Comparison of ENCODE assay signal across 32 cellular contexts in the genomic region with DNA sequence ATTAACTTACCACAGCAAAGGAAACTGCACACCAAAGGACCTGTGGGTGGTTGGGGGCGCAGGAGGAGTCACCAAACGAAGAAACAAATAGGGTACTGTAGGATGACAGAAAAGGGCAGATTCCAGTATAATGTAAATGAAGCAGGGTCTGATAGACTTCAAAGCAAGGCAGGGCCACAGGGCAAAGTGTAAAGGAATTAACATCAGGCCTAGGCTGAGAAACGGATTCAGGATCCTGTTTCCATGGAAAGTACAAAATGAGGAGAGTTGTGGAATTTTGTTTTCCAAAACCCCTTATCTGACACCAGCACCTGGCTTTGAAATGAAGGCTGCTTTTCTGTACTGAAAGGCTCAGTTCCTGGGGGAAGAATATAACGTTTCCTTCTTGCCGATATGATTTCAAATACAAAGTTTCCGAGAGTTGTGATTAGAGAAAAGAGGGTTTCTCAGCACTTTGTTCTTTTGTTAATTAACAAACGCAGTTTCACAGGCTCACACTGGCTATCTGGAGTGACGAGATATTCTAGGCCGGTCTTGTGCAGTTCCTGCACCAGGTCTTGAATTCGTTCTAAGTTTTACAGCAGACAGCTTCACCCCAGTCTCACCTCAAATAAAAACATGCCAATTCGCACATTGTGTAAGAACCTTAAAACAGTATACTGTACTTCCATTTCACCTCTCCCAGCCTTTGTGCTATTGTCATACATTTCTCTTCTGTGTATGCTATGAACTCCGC. TPM values are rescaled to one million over a fixed set of nuclear protein-coding genes. Genes with fewer than 3 reads are reported as not detected.
"Had no signal": no experiment of that assay in that cellular context is flagged by ENCODE, and none has a peak within 500 bp of the region (broad histone marks: within the 10 kb centered on the region; RNA-seq: fewer than 3 reads in every experiment).

No MANE protein-coding gene starts in this region.

- H3K9me3 ChIP-seq: esophagus squamous epithelium, gastrocnemius medialis, left lung, lower lobe of right lung, mucosa of descending colon had no signal

- H3K27ac ChIP-seq: coronary artery, dorsolateral prefrontal cortex, epithelial cell of prostate, esophagus squamous epithelium, gastrocnemius medialis, heart right ventricle, left lung, lower lobe of right lung had no signal

- H3K4me1 ChIP-seq: esophagus squamous epithelium, gastrocnemius medialis, heart right ventricle, left lung, lower lobe of right lung had no signal

- H3K4me1 Mint-ChIP-seq: mesothelial cell of epicardium had no signal

- FAIRE-seq: colon, islet of Langerhans, keratinocyte had no signal

- H3K4me3 ChIP-seq: coronary artery, dorsolateral prefrontal cortex, esophagus squamous epithelium, gastrocnemius medialis, heart right ventricle, left lung, lower lobe of right lung, mucosa of descending colon had no signal

- H3K4me3 Mint-ChIP-seq: mesothelial cell of epicardium had no signal

- H3K27ac Mint-ChIP-seq: mesothelial cell of epicardium had no signal

- ATAC-seq: esophagus mucosa, gastrocnemius medialis, heart right ventricle, left cardiac atrium, left lung, left ventricle myocardium superior, lower lobe of right lung, mucosa of descending colon had no signal

- H3K36me3 ChIP-seq: esophagus squamous epithelium, gastrocnemius medialis, heart right ventricle, left lung, lower lobe of right lung had no signal

- H3K27me3 ChIP-seq: gastrocnemius medialis had no signal

- DNase-seq: dermis blood vessel endothelial cell; dorsolateral prefrontal cortex; effector CD4-positive, alpha-beta T cell; effector memory CD4-positive, alpha-beta T cell; erythroblast; esophagus squamous epithelium; foreskin fibroblast; foreskin melanocyte; gastrocnemius medialis; glutamatergic neuron; head of caudate nucleus; heart right ventricle; hippocampal formation; left cardiac atrium; left lung; left ventricle myocardium superior; lower lobe of right lung; mesenchymal stem cell; mucosa of descending colon had no signal

RNA-seq across cellular contexts. Expression of a gene that starts 5.8 kb away (rescaled TPM):
- total RNA-seq: dermis blood vessel endothelial cell, dorsolateral prefrontal cortex, esophagus mucosa, esophagus squamous epithelium, gastrocnemius medialis, glomerular endothelial cell, heart right ventricle, kidney epithelial cell, left cardiac atrium, left lung, left ventricle myocardium superior, lower leg skin, lower lobe of right lung, lung microvascular endothelial cell, mesenteric fat pad, mesothelial cell of epicardium, mucosa of descending colon, myocyte had no signal
- polyA plus RNA-seq: heart right ventricle, keratinocyte had no signal

RNA-seq across cellular contexts. Expression of a gene that starts 28.7 kb away (rescaled TPM):
- total RNA-seq: dermis blood vessel endothelial cell, dorsolateral prefrontal cortex, esophagus mucosa, esophagus squamous epithelium, gastrocnemius medialis, glomerular endothelial cell, kidney epithelial cell, left lung, left ventricle myocardium superior, lower leg skin, lower lobe of right lung, lung microvascular endothelial cell, mesothelial cell of epicardium, mucosa of descending colon, myocyte had no signal
- polyA plus RNA-seq: keratinocyte had no signal

RNA-seq across cellular contexts. Expression of a gene that starts 28.8 kb away (rescaled TPM):
- total RNA-seq: dermis blood vessel endothelial cell, glomerular endothelial cell, kidney epithelial cell, lung microvascular endothelial cell, mesothelial cell of epicardium had no signal
- polyA plus RNA-seq: keratinocyte had no signal

RNA-seq across cellular contexts. Expression of a gene that starts 40.2 kb away (rescaled TPM):
- total RNA-seq: dermis blood vessel endothelial cell, dorsolateral prefrontal cortex, esophagus mucosa, esophagus squamous epithelium, gastrocnemius medialis, glomerular endothelial cell, heart right ventricle, kidney epithelial cell, left cardiac atrium, left lung, left ventricle myocardium superior, lower leg skin, lower lobe of right lung, lung microvascular endothelial cell, mesenteric fat pad, mesothelial cell of epicardium, mucosa of descending colon, myocyte had no signal
- polyA plus RNA-seq: heart right ventricle, keratinocyte had no signal

RNA-seq across cellular contexts. Expression of a gene that starts 55.9 kb away (rescaled TPM):
- total RNA-seq: dermis blood vessel endothelial cell, dorsolateral prefrontal cortex, esophagus mucosa, esophagus squamous epithelium, gastrocnemius medialis, glomerular endothelial cell, heart right ventricle, kidney epithelial cell, left cardiac atrium, left lung, left ventricle myocardium superior, lower leg skin, lower lobe of right lung, lung microvascular endothelial cell, mesenteric fat pad, mesothelial cell of epicardium, mucosa of descending colon, myocyte had no signal
- polyA plus RNA-seq: heart right ventricle, keratinocyte had no signal
